Comparison of ENCODE assay signal across 8 cellular contexts in the genomic region with DNA sequence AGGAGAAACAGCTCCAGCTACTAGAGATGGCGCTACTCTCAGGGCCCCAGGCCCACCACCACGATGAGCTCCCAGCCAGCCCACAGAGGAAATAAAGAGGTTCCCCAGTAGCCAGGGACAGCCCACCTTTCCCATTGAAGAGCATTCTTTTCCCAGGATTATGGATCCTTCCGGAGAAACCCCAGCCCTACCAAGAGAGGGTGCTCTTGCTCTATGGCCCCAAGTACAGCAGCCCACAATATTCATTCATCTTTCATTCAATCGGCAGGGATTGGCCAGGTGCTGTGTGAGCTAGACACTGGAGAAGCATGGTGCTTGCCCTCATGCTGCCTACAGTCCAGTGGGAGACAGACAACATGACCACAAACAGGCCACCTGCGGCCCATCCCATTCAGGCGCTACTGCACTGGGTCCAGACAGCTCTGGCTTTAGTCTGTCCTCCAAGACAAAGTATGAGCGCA. TPM values are rescaled to one million over a fixed set of nuclear protein-coding genes. Genes with fewer than 3 reads are reported as not detected.
DNase-seq lines count a peak whose midpoint lies in the region; ATAC-seq and TF ChIP-seq lines count a peak whose summit lies in the region.
"Had no signal": no experiment of that assay in that cellular context is flagged by ENCODE, and none has a peak within 500 bp of the region (broad histone marks: within the 10 kb centered on the region; RNA-seq: fewer than 3 reads in every experiment).

No MANE protein-coding gene starts in this region.

- ATAC-seq in Panc1, result peak; percentile 82
- ATAC-seq in GM18909 (IDR thresholded peaks at IDR 0.05; ENCODE audit: poor library complexity, unreplicated experiment), result no peak

- no peak overlapping the region for H3K27ac ChIP-seq in Panc1 (ENCODE audit: low read length)

- peak; percentile 20 for TF ChIP-seq CTCF in GM13976 (IDR thresholded peaks at IDR 0.05; ENCODE audit: borderline replicate concordance, control extremely low read depth, extremely low read depth, insufficient read depth, missing control alignments)
- TF ChIP-seq CTCF in Panc1 (IDR thresholded peaks at IDR 0.05), result peak; percentile 77
- TF ChIP-seq CTCF in retinal pigment epithelial cell (conservative IDR thresholded peaks at IDR 0.05; ENCODE audit: low read depth, low read length), result peak; percentile 45

- no peaks in the 10 kb centered on the region for H3K36me3 ChIP-seq in Panc1 (ENCODE audit: control insufficient read depth, insufficient read depth, low read length)

- no peaks in the 10 kb centered on the region for H3K27me3 ChIP-seq in Panc1 (ENCODE audit: control insufficient read depth, insufficient read depth, low read length)

- in situ Hi-C loops in GM13976 (cut with MboI; ENCODE audit: low sequenced_read_pairs, unreplicated experiment), result no loop called here
- in situ Hi-C loops in Panc1 (cut with HindIII; ENCODE audit: low pct_unique_long_range_greater_than_20kb, low sequenced_read_pairs), result no loop called here

- CTCF ChIA-PET in Panc1 (lab: Charles Lee), result no interaction called here

- POLR2A ChIA-PET in Panc1 (lab: Charles Lee), result no interaction called here

- DNase-seq in GM13976 (ENCODE audit: low spot score), result no peak
- DNase-seq in Panc1 (ENCODE audit: low read depth, low spot score), result peak; percentile 2
- DNase-seq in fibroblast of peridontal ligament (ENCODE audit: extremely low read depth), result peak; percentile 3
- DNase-seq in retinal pigment epithelial cell (ENCODE audit: low read depth), result no peak
- no peak for DNase-seq in NCI-H1048 (lab: John Stamatoyannopoulos, UW)
- no peak for DNase-seq in activated CD4-positive, alpha-beta T cell treated with anti-CD3 and anti-CD28 coated beads for 4 hours
- DNase-seq: NCI-H510A treated with DMSO at 0.1 percent for 48 hours had no signal

- BruUV-seq in Panc1 (replicated peaks; lab: Mats Ljungman, UMichigan), result no TSS peak

- intact Hi-C loops in Panc1 (cut with micrococcal nuclease; ENCODE audit: unreplicated experiment), result no loop called here

- H3K4me3 ChIP-seq in Panc1 (ENCODE audit: low read depth in 2 of 2, low read length in 2 of 2), result no peak overlapping the region
- H3K4me3 ChIP-seq in retinal pigment epithelial cell (ENCODE audit: low read length), result no peak overlapping the region

- H3K9me3 ChIP-seq in Panc1 (ENCODE audit: control insufficient read depth, insufficient read depth, low read depth, low read length), result no peaks in the 10 kb centered on the region

- H3K4me1 ChIP-seq in Panc1 (ENCODE audit: control insufficient read depth, insufficient read depth, low read length), result no peaks in the 10 kb centered on the region

RNA-seq across cellular contexts. Expression of a gene that starts 29.9 kb away (rescaled TPM):
- 42.2 TPM for total RNA-seq in Panc1 (2021; ENCODE audit: unreplicated experiment)
- 60.5 TPM for polyA plus RNA-seq in Panc1 (2012; ENCODE audit: insufficient read length)

RNA-seq across cellular contexts. Expression of a gene that starts 36.6 kb away (rescaled TPM):
- total RNA-seq in Panc1 (2021; ENCODE audit: unreplicated experiment), result 0.05 TPM
- polyA plus RNA-seq in Panc1 (2012; ENCODE audit: insufficient read length), result 0.04 TPM

RNA-seq across cellular contexts. Expression of a gene that starts 49.2 kb away (rescaled TPM):
- 40.7 TPM for total RNA-seq in Panc1 (2021; ENCODE audit: unreplicated experiment)
- polyA plus RNA-seq in Panc1 (2012; ENCODE audit: insufficient read length), result 64.9 TPM

RNA-seq across cellular contexts. Expression of a gene that starts 54.9 kb away (rescaled TPM):
- 41.1 TPM for total RNA-seq in Panc1 (2021; ENCODE audit: unreplicated experiment)
- 27.3 TPM for polyA plus RNA-seq in Panc1 (2012; ENCODE audit: insufficient read length)

Comparison
In these comparisons a context has a peak if more than half of its experiments do, and no peak if none do; other contexts are left out.
1. DNase-seq: peak in Panc1 (single experiment) and fibroblast of peridontal ligament (single experiment); none in GM13976 (single experiment), retinal pigment epithelial cell (single experiment), NCI-H1048 (single experiment) and activated CD4-positive, alpha-beta T cell treated with anti-CD3 and anti-CD28 coated beads for 4 hours (0 of 2).
2. CTCF ChIP-seq: peak in every context shown above with its lines; median percentile 77 in Panc1; 45 in retinal pigment epithelial cell; 20 in GM13976.